Comparison of ENCODE assay signal across 24 cellular contexts in genomic region chr9:15420796-15421195, GRCh38. TPM values are rescaled to one million over a fixed set of nuclear protein-coding genes. Genes with fewer than 3 reads are reported as not detected.
DNase-seq lines count a peak whose midpoint lies in the region; ATAC-seq and TF ChIP-seq lines count a peak whose summit lies in the region.
"Had no signal": no experiment of that assay in that cellular context is flagged by ENCODE, and none has a peak within 500 bp of the region (broad histone marks: within the 10 kb centered on the region; RNA-seq: fewer than 3 reads in every experiment).

No MANE protein-coding gene starts in this region.

- intact Hi-C loops in CD4-positive, alpha-beta T cell (cut with DNase I, micrococcal nuclease): loop anchor here in 1 of 2 experiments (5.0 kb wide), 3 partner anchors 63 to 132 kb away; partner anchors contain the start of genes CCDC171 and TTC39B

- no peaks in the 10 kb centered on the region for H3K27me3 ChIP-seq in CD4-positive, alpha-beta T cell (ENCODE audit: control insufficient read depth, insufficient read depth, low read length)
- H3K27me3 ChIP-seq: SJSA1 had no signal

- no peaks in the 10 kb centered on the region for H3K9me3 Mint-ChIP-seq in CD4-positive, alpha-beta T cell
- H3K9me3 Mint-ChIP-seq in endothelial cell (ENCODE audit: unreplicated experiment) (no peaks in the 10 kb centered on the region), neural crest cell (no peaks in the 10 kb centered on the region)
- H3K9me3 Mint-ChIP-seq: IgD-negative memory B cell had no signal

- DNase-seq in CD4-positive, alpha-beta T cell: no peak
- DNase-seq in NCI-H226 (peak; percentile 85), endothelial cell (ENCODE audit: low spot score) (no peak), neural crest cell (ENCODE audit: low read depth, low spot score) (no peak), superior temporal gyrus (ENCODE audit: extremely low spot score) (no peak)
- no peak for DNase-seq in activated effector memory CD4-positive, alpha-beta T cell treated with anti-CD3 and anti-CD28 coated beads, Interleukin-2, amount 50 U/mL, for 16 hours
- DNase-seq: DMS153, DND-41, NCI-H1092, NCI-H1417 treated with DMSO at 0.1 percent for 48 hours, NCI-H187, NCI-H2081 treated with DMSO at 0.1 percent for 48 hours, NCI-H2171, NCI-H524, NCI-H748 treated with DMSO at 0.1 percent for 48 hours, Right ventricle myocardium superior, RPMI8226 had no signal

- peak overlapping the region; percentile 96 for H3K4me3 Mint-ChIP-seq in CD4-positive, alpha-beta T cell
- H3K4me3 Mint-ChIP-seq in endothelial cell (ENCODE audit: unreplicated experiment) (no peak overlapping the region), neural crest cell (peak overlapping the region; percentile 80)
- H3K4me3 Mint-ChIP-seq: B cell had no signal

- no peaks in the 10 kb centered on the region for H3K27me3 Mint-ChIP-seq in CD4-positive, alpha-beta T cell
- H3K27me3 Mint-ChIP-seq in endothelial cell (ENCODE audit: unreplicated experiment): peaks cover 3% of the 10 kb centered on the region
- H3K27me3 Mint-ChIP-seq in neural crest cell (ENCODE audit: low read depth): no peaks in the 10 kb centered on the region
- H3K27me3 Mint-ChIP-seq: B cell, IgD-negative memory B cell had no signal

- no peak overlapping the region for H3K27ac ChIP-seq in CD4-positive, alpha-beta T cell (ENCODE audit: low read depth, low read length)
- H3K27ac ChIP-seq: C4-2B, SJSA1 had no signal

- TF ChIP-seq CTCF in CD4-positive, alpha-beta T cell (IDR thresholded peaks at IDR 0.05): no peak
- no peak for TF ChIP-seq CTCF in endothelial cell (IDR thresholded peaks at IDR 0.05; ENCODE audit: unreplicated experiment)
- TF ChIP-seq CTCF in neural crest cell (conservative IDR thresholded peaks at IDR 0.05): no peak

- no peak overlapping the region for H3K27ac Mint-ChIP-seq in CD4-positive, alpha-beta T cell
- H3K27ac Mint-ChIP-seq in endothelial cell (ENCODE audit: unreplicated experiment) (peak overlapping the region; percentile 66), neural crest cell (ENCODE audit: unreplicated experiment) (no peak overlapping the region)

- ATAC-seq in CD4-positive, alpha-beta T cell (ENCODE audit: poor library complexity): no peak
- no peak for ATAC-seq in HG02884 (IDR thresholded peaks at IDR 0.05; ENCODE audit: unreplicated experiment)
- ATAC-seq: A549, HCT116 had no signal

- POLR2A ChIA-PET in CD4-positive, alpha-beta T cell (lab: Charles Lee): no interaction called here

- no peaks in the 10 kb centered on the region for H3K9me3 ChIP-seq in CD4-positive, alpha-beta T cell (ENCODE audit: control insufficient read depth, low read length)
- H3K9me3 ChIP-seq: A549, SJSA1 had no signal

- H3K4me1 Mint-ChIP-seq in CD4-positive, alpha-beta T cell (ENCODE audit: low read depth): peaks cover 37% of the 10 kb centered on the region
- peaks cover 15% of the 10 kb centered on the region for H3K4me1 Mint-ChIP-seq in endothelial cell (ENCODE audit: unreplicated experiment)
- H3K4me1 Mint-ChIP-seq in neural crest cell: peaks cover 32% of the 10 kb centered on the region

- CTCF ChIA-PET in CD4-positive, alpha-beta T cell (lab: Charles Lee): no interaction called here

- peaks cover 32% of the 10 kb centered on the region for H3K36me3 Mint-ChIP-seq in CD4-positive, alpha-beta T cell (ENCODE audit: low read depth)
- H3K36me3 Mint-ChIP-seq in endothelial cell (ENCODE audit: low read depth, unreplicated experiment) (peaks cover 8% of the 10 kb centered on the region), neural crest cell (ENCODE audit: low read depth) (peaks cover 11% of the 10 kb centered on the region)
- H3K36me3 Mint-ChIP-seq: IgD-negative memory B cell had no signal

RNA-seq across cellular contexts. Expression of gene SNAPC3, which starts 1.9 kb away (rescaled TPM):
- total RNA-seq in CD4-positive, alpha-beta T cell: 1 to 10 TPM; 3.3 to 4.7 TPM
- total RNA-seq in endothelial cell (ENCODE audit: unreplicated experiment) (31.8 TPM), neural crest cell (45.5 and 49.8 TPM in 2 replicates)
